ENCODE assay signal across 27 cellular contexts in genomic region chr1:49045371-49045770, GRCh38.
"Had no signal": no experiment of that assay in that cellular context is flagged by ENCODE, and none has a peak within 500 bp of the region (broad histone marks: within the 10 kb centered on the region; RNA-seq: fewer than 3 reads in every experiment).

No MANE protein-coding gene starts in this region.

- H3K4me2 ChIP-seq: neural progenitor cell, smooth muscle cell had no signal

- H3K4me3 ChIP-seq: left ventricle myocardium inferior, lung, neural progenitor cell, ovary, right atrium auricular region, right lobe of liver, smooth muscle cell, stomach, testis, thyroid gland, transverse colon, upper lobe of right lung had no signal

- H3K36me3 ChIP-seq: left ventricle myocardium inferior, neural progenitor cell, neutrophil, ovary, right atrium auricular region, right lobe of liver, stomach, thyroid gland, transverse colon, upper lobe of right lung had no signal

- H3K27me3 ChIP-seq: neural progenitor cell, neutrophil, ovary, right atrium auricular region, right lobe of liver, stomach, testis, thyroid gland, transverse colon, upper lobe of right lung had no signal

- H3K27ac ChIP-seq: left ventricle myocardium inferior, neural progenitor cell, neutrophil, ovary, right atrium auricular region, right lobe of liver, stomach, testis, thyroid gland, transverse colon, upper lobe of right lung had no signal

- DNase-seq: hypothalamus; immature natural killer cell; kidney; left colon; left ventricle myocardium inferior; mesendoderm; naive B cell; natural killer cell; nephron progenitor cell; occipital lobe; ovary; right lobe of liver; stimulated activated CD4-positive, alpha-beta T cell treated with anti-CD3 and anti-CD28 coated beads, Interleukin-15, amount 100 ng/mL, for 24 hours; stimulated activated CD4-positive, alpha-beta T cell treated with anti-CD3 and anti-CD28 coated beads, Interleukin-2, amount 100 ng/mL, for 24 hours; stimulated activated CD4-positive, alpha-beta T cell treated with anti-CD3 and anti-CD28 coated beads, Interleukin-4, amount 100 ng/mL, for 1 hour; stimulated activated naive B cell treated with anti-CD40 and anti-IgM and Interleukin-4, amounts not matched to agents 10 μg/mL and 1 μg/mL and 100 μg/mL, for 72 hours; stimulated activated naive CD8-positive, alpha-beta T cell treated with anti-CD3 and anti-CD28 coated beads, Interleukin-15, Interleukin-2, amounts not matched to agents 100 U/mL and 50 U/mL, for 24 hours; stomach; testis; thyroid gland; transverse colon; upper lobe of right lung had no signal

- H3K4me1 ChIP-seq: left ventricle myocardium inferior, neural progenitor cell, right atrium auricular region, right lobe of liver, stomach, testis, thyroid gland, transverse colon, upper lobe of right lung had no signal

- H3K9me3 ChIP-seq: left ventricle myocardium inferior, neutrophil, ovary, right atrium auricular region, right lobe of liver, stomach, testis, thyroid gland, transverse colon, upper lobe of right lung had no signal

- H2AFZ ChIP-seq: neural progenitor cell had no signal

- ATAC-seq: left colon; natural killer cell; right lobe of liver; stimulated activated naive B cell treated with anti-CD40 and anti-IgM and Interleukin-4, amounts not matched to agents 10 μg/mL and 1 μg/mL and 100 μg/mL, for 72 hours; stimulated activated naive CD8-positive, alpha-beta T cell treated with anti-CD3 and anti-CD28 coated beads, Interleukin-15, Interleukin-2, amounts not matched to agents 100 U/mL and 50 U/mL, for 24 hours; upper lobe of right lung had no signal

- H3K9ac ChIP-seq: neural progenitor cell had no signal
